In the genomic region with DNA sequence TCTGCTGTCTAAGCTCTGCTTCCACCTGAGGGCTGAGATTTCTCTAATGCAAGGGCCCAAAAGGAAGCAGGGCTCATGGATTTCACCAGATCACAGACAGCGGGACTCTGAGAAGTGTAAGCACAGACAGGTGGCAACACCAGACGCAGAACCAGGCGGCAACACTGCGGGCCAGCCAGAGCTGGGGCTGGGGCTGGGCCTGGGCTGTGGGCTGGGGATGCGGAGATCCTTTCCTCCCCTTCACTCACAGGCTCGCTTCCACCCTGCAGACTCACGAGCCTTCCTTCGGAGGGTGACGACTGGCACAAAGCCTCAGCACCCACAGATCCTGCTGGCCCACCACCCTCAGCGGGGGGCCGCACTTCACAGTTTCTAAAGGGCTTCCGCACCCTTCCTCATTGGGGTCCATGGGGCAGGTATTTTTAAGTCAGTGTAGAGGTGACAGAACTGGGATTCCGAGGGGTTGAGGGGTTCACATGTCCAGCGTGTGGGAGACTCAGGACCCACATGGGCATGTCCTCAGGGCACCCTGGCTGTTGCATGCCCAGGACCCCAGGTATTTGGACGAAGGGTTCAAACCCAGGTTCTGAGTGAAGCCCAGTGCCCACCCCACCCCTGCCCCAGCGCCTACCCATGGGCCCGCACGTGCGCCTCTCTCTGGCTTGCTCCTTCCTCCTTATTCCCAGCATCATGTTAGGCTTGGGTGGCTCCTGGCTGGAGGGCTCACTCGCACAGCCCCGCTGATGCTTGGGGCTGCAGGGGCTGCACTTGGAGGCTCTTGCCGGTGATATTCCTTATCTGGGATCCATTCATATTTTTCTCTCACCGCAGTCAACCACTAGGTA, we compare ENCODE assay signal across 1 cellular context.
TF ChIP-seq lines count a peak whose summit lies in the region.

No MANE protein-coding gene starts in this region.

TF ChIP-seq in GM23338, 12 proteins besides CTCF, POLR2A, EP300 and RAD21 (continued from another document):
- TF ChIP-seq, protein P1, sequence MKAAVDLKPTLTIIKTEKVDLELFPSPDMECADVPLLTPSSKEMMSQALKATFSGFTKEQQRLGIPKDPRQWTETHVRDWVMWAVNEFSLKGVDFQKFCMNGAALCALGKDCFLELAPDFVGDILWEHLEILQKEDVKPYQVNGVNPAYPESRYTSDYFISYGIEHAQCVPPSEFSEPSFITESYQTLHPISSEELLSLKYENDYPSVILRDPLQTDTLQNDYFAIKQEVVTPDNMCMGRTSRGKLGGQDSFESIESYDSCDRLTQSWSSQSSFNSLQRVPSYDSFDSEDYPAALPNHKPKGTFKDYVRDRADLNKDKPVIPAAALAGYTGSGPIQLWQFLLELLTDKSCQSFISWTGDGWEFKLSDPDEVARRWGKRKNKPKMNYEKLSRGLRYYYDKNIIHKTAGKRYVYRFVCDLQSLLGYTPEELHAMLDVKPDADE (IDR thresholded peaks at IDR 0.05): no peak
- TF ChIP-seq CREB1 (CRISPR knock-in tag; IDR thresholded peaks at IDR 0.05; ENCODE audit: low read depth): no peak
- TF ChIP-seq EZH2 (IDR thresholded peaks at IDR 0.05; ENCODE audit: low read depth, unreplicated experiment): no peak
- no peak for TF ChIP-seq ZNF331 (CRISPR knock-in tag; IDR thresholded peaks at IDR 0.05; ENCODE audit: low read depth)
- TF ChIP-seq NANOG (IDR thresholded peaks at IDR 0.05; ENCODE audit: borderline replicate concordance): no peak
